ENCODE assay signal across 13 cellular contexts in genomic region chr7:106774213-106774767, GRCh38.
"Had no signal": no experiment of that assay in that cellular context is flagged by ENCODE, and none has a peak within 500 bp of the region (broad histone marks: within the 10 kb centered on the region; RNA-seq: fewer than 3 reads in every experiment).

No MANE protein-coding gene starts in this region.

- H3K27me3 ChIP-seq: colonic mucosa, right lobe of liver, transverse colon had no signal

- H3K4me1 ChIP-seq: colonic mucosa, psoas muscle, right lobe of liver had no signal

- DNase-seq: activated CD4-positive, alpha-beta T cell treated with anti-CD3 and anti-CD28 coated beads, Interleukin-2, amount 10 ng/mL, durations not matched to agents 7 days and 5 days; activated gamma-delta T cell treated with Interleukin-2 at 50 U/mL for 16 hours; caudate nucleus; colonic mucosa; effector memory CD4-positive, alpha-beta T cell; naive thymus-derived CD8-positive, alpha-beta T cell; nucleus accumbens; psoas muscle; right lobe of liver; substantia nigra; transverse colon had no signal

- H3K27ac ChIP-seq: colonic mucosa, psoas muscle, right lobe of liver, transverse colon had no signal

- H3K4me3 ChIP-seq: colonic mucosa, psoas muscle, right lobe of liver, transverse colon had no signal

- H3K9me3 ChIP-seq: colonic mucosa, psoas muscle, right lobe of liver, transverse colon had no signal

- ATAC-seq: activated naive CD8-positive, alpha-beta T cell treated with anti-CD3 and anti-CD28 coated beads, Interleukin-2, amount 50 U/mL, for 24 hours; naive thymus-derived CD8-positive, alpha-beta T cell; psoas muscle; right lobe of liver; stimulated activated memory B cell treated with anti-CD40 and anti-IgM and Interleukin-4, amounts not matched to agents 10 μg/mL and 1 μg/mL and 100 μg/mL, for 72 hours had no signal

- H3K36me3 ChIP-seq: colonic mucosa, right lobe of liver, transverse colon had no signal
